ENCODE assay signal across 9 cellular contexts in genomic region chr3:57292895-57293526, GRCh38. TPM values are rescaled to one million over a fixed set of nuclear protein-coding genes. Genes with fewer than 3 reads are reported as not detected.
"Had no signal": no experiment of that assay in that cellular context is flagged by ENCODE, and none has a peak within 500 bp of the region (broad histone marks: within the 10 kb centered on the region; RNA-seq: fewer than 3 reads in every experiment).

No MANE protein-coding gene starts in this region.

- FAIRE-seq: H1, H54, HTR-8/SVneo had no signal

- DNase-seq: H9, HCEC 1CT, IMR-90, KBM-7 had no signal

- H3K4me2 ChIP-seq: GM23338 had no signal

- H3K4me3 ChIP-seq: GM23338 had no signal

- ATAC-seq: GM23338 had no signal

- H2AFZ ChIP-seq: GM23338 had no signal

RNA-seq across cellular contexts. Expression of gene ASB14, which starts 0.5 kb away (rescaled TPM):
- total RNA-seq: GM23338, H1, H9, HT-29, IMR-90 had no signal
- polyA plus RNA-seq: H1, IMR-90 had no signal
